In the genomic region with DNA sequence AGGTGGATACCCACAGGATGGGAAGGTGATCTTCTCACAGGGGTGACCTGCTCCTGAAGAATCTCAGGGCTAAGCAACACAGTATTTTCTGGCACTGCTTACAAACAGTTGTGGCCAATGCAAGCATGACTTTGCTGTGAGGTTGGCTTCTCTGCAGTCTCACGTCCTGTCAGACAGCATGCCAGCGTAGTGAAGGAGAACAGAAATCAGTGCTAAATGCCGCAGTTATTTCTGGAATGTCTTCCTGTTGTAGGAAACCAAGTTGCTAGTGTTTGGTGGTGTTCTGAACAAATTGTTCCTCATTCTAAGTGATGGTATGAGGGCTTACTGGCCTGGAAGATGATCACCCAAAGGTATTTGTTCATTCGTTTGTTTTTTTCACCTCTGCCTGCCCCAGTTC, we compare ENCODE assay signal across 17 cellular contexts.
A peak's percentile ranks its signal among the peaks of the same experiment; 100 is the strongest.
DNase-seq lines count a peak whose midpoint lies in the region; ATAC-seq and TF ChIP-seq lines count a peak whose summit lies in the region.
"Had no signal": no experiment of that assay in that cellular context is flagged by ENCODE, and none has a peak within 500 bp of the region (broad histone marks: within the 10 kb centered on the region; RNA-seq: fewer than 3 reads in every experiment).

No MANE protein-coding gene starts in this region.

- ATAC-seq in left lobe of liver (peak; percentile 48), GM18498 (IDR thresholded peaks at IDR 0.05; ENCODE audit: unreplicated experiment) (no peak), HG02973 (IDR thresholded peaks at IDR 0.05; ENCODE audit: unreplicated experiment) (no peak), HG02885 (IDR thresholded peaks at IDR 0.05; ENCODE audit: poor library complexity, unreplicated experiment) (no peak), HG03439 (IDR thresholded peaks at IDR 0.05; ENCODE audit: unreplicated experiment) (no peak)
- ATAC-seq: activated CD8-positive, alpha-beta T cell treated with anti-CD3 and anti-CD28 coated beads for 36 hours; stimulated activated naive CD8-positive, alpha-beta T cell treated with anti-CD3 and anti-CD28 coated beads, Interleukin-15, Interleukin-2, amounts not matched to agents 100 U/mL and 50 U/mL, for 24 hours had no signal

- TF ChIP-seq CTCF in choroid plexus epithelial cell (conservative IDR thresholded peaks at IDR 0.05; ENCODE audit: low read depth, low read length) = no peak
- no peak for TF ChIP-seq CTCF in tibial artery (IDR thresholded peaks at IDR 0.05)

- peak overlapping the region; percentile 16 to 23 for H3K27ac ChIP-seq in tibial artery

- H3K36me3 ChIP-seq in tibial artery = no peaks in the 10 kb centered on the region

- peaks cover 0 to 8% (median 0%) of the 10 kb centered on the region in 4 donors for H3K4me1 ChIP-seq in tibial artery

- intact Hi-C loops in tibial artery (cut with DNase I; ENCODE audit: low total_unique reads) = no loop called here

- DNase-seq in HK-2 (ENCODE audit: unreplicated experiment) (peak; percentile 61), choroid plexus epithelial cell (ENCODE audit: low read depth) (peak; percentile 80), left lobe of liver (ENCODE audit: low spot score) (no peak), tibial artery (no peak)
- DNase-seq: activated CD8-positive, alpha-beta T cell treated with anti-CD3 and anti-CD28 coated beads for 36 hours; COR-L47; Kasumi-1; NCI-H2171 treated with DMSO at 0.1 percent for 48 hours; OCI-M1; stimulated activated CD4-positive, alpha-beta T cell treated with anti-CD3 and anti-CD28 coated beads, Interleukin-4, amount 100 ng/mL, for 24 hours; stimulated activated naive CD8-positive, alpha-beta T cell treated with anti-CD3 and anti-CD28 coated beads, Interleukin-15, Interleukin-2, amounts not matched to agents 100 U/mL and 50 U/mL, for 24 hours; T-helper 2 cell had no signal

- no peaks in the 10 kb centered on the region for H3K27me3 ChIP-seq in tibial artery

- H3K9me3 ChIP-seq in tibial artery = peaks cover 0 to 3% (median 3%) of the 10 kb centered on the region in 3 donors

- H3K4me3 ChIP-seq in choroid plexus epithelial cell (ENCODE audit: low read depth, low read length) (no peak overlapping the region), tibial artery (no peak overlapping the region)
- H3K4me3 ChIP-seq: lung had no signal

Comparison
In these comparisons a context has a peak if more than half of its experiments do, and no peak if none do; other contexts are left out.
1. DNase-seq: peak in HK-2 (single experiment) and choroid plexus epithelial cell (single experiment); none in left lobe of liver (single experiment) and tibial artery (0 of 2).